19 cellular contexts compared by ENCODE assay signal in the genomic region with DNA sequence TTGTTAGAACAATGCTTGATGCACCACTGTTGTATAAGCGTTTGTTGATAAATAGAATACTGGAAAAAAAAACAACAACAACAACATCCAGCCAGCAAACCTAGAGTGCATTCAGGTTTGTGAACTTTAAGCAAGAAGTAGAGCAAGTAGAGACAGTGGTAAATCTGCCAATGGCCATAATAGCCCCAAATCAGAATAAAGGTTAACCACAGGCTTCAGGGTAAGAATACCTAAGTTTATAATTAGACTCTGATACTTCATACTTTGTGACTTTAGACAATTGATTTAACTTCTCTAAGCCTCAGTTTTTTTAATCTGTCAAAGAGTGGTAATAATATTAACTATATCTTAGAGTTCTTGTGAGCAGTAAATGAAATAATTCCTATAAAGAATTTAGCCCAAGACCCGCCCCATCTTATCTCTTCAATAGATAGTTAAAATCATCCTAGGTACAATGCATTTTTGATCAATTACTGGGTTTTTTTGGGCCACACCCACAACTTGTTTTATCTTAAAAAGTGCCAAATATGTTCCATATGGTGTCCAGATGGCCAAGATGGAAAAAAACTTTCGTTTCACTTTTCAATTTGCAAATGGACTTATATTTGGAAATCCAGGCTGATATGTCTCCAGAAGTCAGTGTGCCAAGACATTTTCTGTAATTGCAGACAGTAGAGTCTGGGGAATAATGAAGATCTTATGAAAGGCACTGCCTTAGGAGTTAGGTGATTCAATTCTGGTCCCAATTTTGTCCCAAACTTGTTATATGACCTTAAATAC. TPM values are rescaled to one million over a fixed set of nuclear protein-coding genes. Genes with fewer than 3 reads are reported as not detected.
DNase-seq lines count a peak whose midpoint lies in the region; ATAC-seq and TF ChIP-seq lines count a peak whose summit lies in the region.
"Had no signal": no experiment of that assay in that cellular context is flagged by ENCODE, and none has a peak within 500 bp of the region (broad histone marks: within the 10 kb centered on the region; RNA-seq: fewer than 3 reads in every experiment).

No MANE protein-coding gene starts in this region.

- no peak overlapping the region for H3K4me3 ChIP-seq in WERI-Rb-1 (ENCODE audit: low read depth, low read length)
- no peak overlapping the region for H3K4me3 ChIP-seq in fibroblast of villous mesenchyme (ENCODE audit: low read depth, low read length)
- H3K4me3 ChIP-seq: cardiac muscle cell, GM12878, GM23338, upper lobe of right lung had no signal

- H3K27me3 ChIP-seq in WERI-Rb-1 (ENCODE audit: insufficient read depth, low read depth, severe bottlenecking), result no peaks in the 10 kb centered on the region
- H3K27me3 ChIP-seq: upper lobe of right lung had no signal

- H3K9me3 ChIP-seq in WERI-Rb-1 (ENCODE audit: severe bottlenecking), result no peaks in the 10 kb centered on the region
- H3K9me3 ChIP-seq: upper lobe of right lung had no signal

- TF ChIP-seq CTCF in WERI-Rb-1 (IDR thresholded peaks at IDR 0.05; ENCODE audit: low read depth, low read length) (no peak), fibroblast of villous mesenchyme (IDR thresholded peaks at IDR 0.05; ENCODE audit: insufficient read depth, low read depth, low read length) (no peak)

- H3K36me3 ChIP-seq in WERI-Rb-1, result no peaks in the 10 kb centered on the region
- H3K36me3 ChIP-seq: cardiac muscle cell, upper lobe of right lung had no signal

- no peak for ATAC-seq in HG02973 (IDR thresholded peaks at IDR 0.05; ENCODE audit: unreplicated experiment)
- no peak for ATAC-seq in GM19395 (IDR thresholded peaks at IDR 0.05; ENCODE audit: unreplicated experiment)
- ATAC-seq: effector memory CD8-positive, alpha-beta T cell; GM12878; GM23338; stimulated activated naive CD8-positive, alpha-beta T cell treated with anti-CD3 and anti-CD28 coated beads, Interleukin-15, Interleukin-2, amounts not matched to agents 100 U/mL and 50 U/mL, for 24 hours; upper lobe of right lung had no signal

- H3K27ac ChIP-seq in WERI-Rb-1, result peak overlapping the region; percentile 56
- H3K27ac ChIP-seq: cardiac muscle cell, upper lobe of right lung had no signal

- DNase-seq in A172 (ENCODE audit: low spot score) (peak; percentile 56), H4 (ENCODE audit: low spot score) (peak; percentile 12), WERI-Rb-1 (no peak), fibroblast of villous mesenchyme (ENCODE audit: low read depth) (peak; percentile 92), HuH-7 (ENCODE audit: low spot score) (no peak), GF-D8 (lab: John Stamatoyannopoulos, UW) (no peak)
- DNase-seq: ACHN; activated T-cell treated with anti-CD3 and anti-CD28 coated beads for 4 hours; effector memory CD8-positive, alpha-beta T cell; glutamatergic neuron; NCI-H1417 treated with DMSO at 0.1 percent for 48 hours; NCI-H345; stimulated activated naive CD8-positive, alpha-beta T cell treated with anti-CD3 and anti-CD28 coated beads, Interleukin-15, Interleukin-2, amounts not matched to agents 100 U/mL and 50 U/mL, for 24 hours; upper lobe of right lung had no signal

RNA-seq across cellular contexts. Expression of a gene that starts 24.5 kb away (rescaled TPM):
- 308 and 485 TPM in 2 replicates for total RNA-seq in A172 (2014; rRNA removed; shearing (Covaris generic))
- total RNA-seq in H4 (2014; rRNA removed; shearing (Covaris generic)), result 65.2 and 83.9 TPM in 2 replicates
- total RNA-seq in fibroblast of villous mesenchyme, result 126 and 161 TPM in 2 replicates

Comparison
In these comparisons a context has a peak if more than half of its experiments do, and no peak if none do; other contexts are left out.
1. DNase-seq: peak in A172 (single experiment), H4 (single experiment) and fibroblast of villous mesenchyme (single experiment); none in WERI-Rb-1 (single experiment), HuH-7 (single experiment) and GF-D8 (single experiment).